Comparison of ENCODE assay signal across 8 cellular contexts in genomic region chr9:2622361-2623045, GRCh38. TPM values are rescaled to one million over a fixed set of nuclear protein-coding genes. Genes with fewer than 3 reads are reported as not detected.
DNase-seq lines count a peak whose midpoint lies in the region; ATAC-seq and TF ChIP-seq lines count a peak whose summit lies in the region.

No MANE protein-coding gene starts in this region.

- H3K4me1 Mint-ChIP-seq in osteocyte (ENCODE audit: unreplicated experiment) = peaks cover 23% of the 10 kb centered on the region

- intact Hi-C loops in head of caudate nucleus (cut with DNase I) = loop anchor here (5.0 kb wide), 1 partner anchor 380 kb away; no protein-coding TSS in a partner anchor

- peak; percentile 49 for ATAC-seq in GM21723 (IDR thresholded peaks at IDR 0.05; ENCODE audit: unreplicated experiment)

- peaks cover 4% of the 10 kb centered on the region for H3K27me3 Mint-ChIP-seq in osteocyte (ENCODE audit: unreplicated experiment)

- DNase-seq in GM10248 (ENCODE audit: extremely low spot score) (peak; percentile 38), M059J (ENCODE audit: low read depth) (peak; percentile 42), head of caudate nucleus (peak in 40 of 42 donors; percentile 18 to 79 (median 61)), osteocyte (ENCODE audit: extremely low spot score, unreplicated experiment) (peak; percentile 85), mesenteric fat pad (ENCODE audit: low spot score) (no peak), SKM-1 (lab: John Stamatoyannopoulos, UW; ENCODE audit: unreplicated experiment) (no peak)
- DNase-seq in activated T-helper 9 cell treated with anti-CD3 and anti-CD28 coated beads, Interleukin-2, amount 50 U/mL, for 16 hours (ENCODE audit: low read depth) = peak; percentile 4

- peak overlapping the region; percentile 88 for H3K4me3 Mint-ChIP-seq in osteocyte (ENCODE audit: unreplicated experiment)

- CTCF ChIA-PET in GM10248 (lab: Yijun Ruan, JAX) = interaction anchor here (0.8 to 1.7 kb wide), 4 partner anchors 9 to 106 kb away, joined by 3 to 4 read pairs (median 4); no protein-coding TSS in a partner anchor

- H3K36me3 Mint-ChIP-seq in osteocyte (ENCODE audit: unreplicated experiment) = no peaks in the 10 kb centered on the region

- peak overlapping the region; percentile 76 for H3K27ac Mint-ChIP-seq in osteocyte (ENCODE audit: unreplicated experiment)

- TF ChIP-seq CTCF in GM10248 (IDR thresholded peaks at IDR 0.05; ENCODE audit: control extremely low read depth, extremely low read depth, low read depth, missing control alignments) (peak; percentile 20), osteocyte (IDR thresholded peaks at IDR 0.05) (no peak)

- peaks cover 5% of the 10 kb centered on the region for H3K9me3 Mint-ChIP-seq in osteocyte (ENCODE audit: unreplicated experiment)

- POLR2A ChIA-PET in GM10248 (lab: Yijun Ruan, JAX) = no interaction called here

RNA-seq across cellular contexts. Expression of gene VLDLR, which starts 0.9 kb away (rescaled TPM):
- 9.2 and 16.1 TPM in 2 replicates for total RNA-seq in M059J (2014; rRNA removed; shearing (Covaris generic))
- total RNA-seq in osteocyte (18.5 and 20.5 TPM in 2 replicates), mesenteric fat pad (47.9 TPM)

Comparison
In these comparisons a context has a peak if more than half of its experiments do, and no peak if none do; other contexts are left out.
1. DNase-seq: peak in GM10248 (single experiment), M059J (single experiment), activated T-helper 9 cell treated with anti-CD3 and anti-CD28 coated beads, Interleukin-2, amount 50 U/mL, for 16 hours (single experiment), head of caudate nucleus (40 of 42) and osteocyte (single experiment); none in mesenteric fat pad (single experiment) and SKM-1 (single experiment).